28 cellular contexts compared by ENCODE assay signal in the genomic region with DNA sequence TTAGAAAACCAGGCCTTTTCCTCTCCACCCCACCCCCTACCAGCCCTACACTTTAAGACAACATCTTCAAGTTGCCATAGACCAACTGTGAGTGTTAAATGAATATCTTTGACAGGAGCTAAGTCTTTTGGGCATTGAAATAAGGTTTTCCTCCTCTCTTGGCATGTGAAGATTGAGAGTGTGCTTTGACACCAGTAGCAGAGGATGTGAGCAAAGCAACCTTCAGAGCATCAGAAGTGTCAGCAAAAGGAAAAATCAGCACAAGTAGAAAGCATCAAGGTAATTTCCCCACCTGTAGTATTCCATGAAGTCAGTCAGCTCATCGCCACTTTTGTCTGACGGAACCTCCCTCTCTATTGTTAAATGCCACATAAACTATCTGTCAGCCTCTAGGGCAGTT.
"Had no signal": no experiment of that assay in that cellular context is flagged by ENCODE, and none has a peak within 500 bp of the region (broad histone marks: within the 10 kb centered on the region; RNA-seq: fewer than 3 reads in every experiment).

No MANE protein-coding gene starts in this region.

- H3K27me3 ChIP-seq: left lung, ovary, stomach, testis, thyroid gland, transverse colon, upper lobe of left lung, vagina had no signal

- H3K4me3 Mint-ChIP-seq: immature natural killer cell; naive thymus-derived CD8-positive, alpha-beta T cell; nephron; stimulated activated naive B cell treated with anti-CD40 and anti-IgM and Interleukin-4, amounts not matched to agents 10 μg/mL and 1 μg/mL and 100 μg/mL, for 72 hours had no signal

- H3K4me1 Mint-ChIP-seq: immature natural killer cell; naive thymus-derived CD8-positive, alpha-beta T cell; nephron; stimulated activated naive B cell treated with anti-CD40 and anti-IgM and Interleukin-4, amounts not matched to agents 10 μg/mL and 1 μg/mL and 100 μg/mL, for 72 hours had no signal

- H3K4me3 ChIP-seq: left lung, lower lobe of right lung, ovary, prostate gland, skin epidermis, stomach, testis, thyroid gland, transverse colon, upper lobe of left lung, vagina had no signal

- H3K36me3 Mint-ChIP-seq: immature natural killer cell; naive thymus-derived CD8-positive, alpha-beta T cell; stimulated activated naive B cell treated with anti-CD40 and anti-IgM and Interleukin-4, amounts not matched to agents 10 μg/mL and 1 μg/mL and 100 μg/mL, for 72 hours had no signal

- DNase-seq: hippocampal formation; immature natural killer cell; kidney; left colon; left lung; lower lobe of right lung; mammary epithelial cell; mesenchymal stem cell; naive thymus-derived CD8-positive, alpha-beta T cell; ovary; posterior cingulate gyrus; retina; right cardiac atrium; stimulated activated CD4-positive, alpha-beta T cell treated with anti-CD3 and anti-CD28 coated beads, Interleukin-12 subunit alpha, Interleukin-12 subunit beta, amount 100 ng/mL, for 4 hours; stimulated activated CD4-positive, alpha-beta T cell treated with anti-CD3 and anti-CD28 coated beads, Interleukin-15, amount 100 ng/mL, for 24 hours; stimulated activated CD4-positive, alpha-beta T cell treated with anti-CD3 and anti-CD28 coated beads, Interleukin-2, amount 100 ng/mL, for 24 hours; stimulated activated CD4-positive, alpha-beta T cell treated with anti-CD3 and anti-CD28 coated beads, Interleukin-4, amount 100 ng/mL, for 1 hour; stimulated activated naive B cell treated with anti-CD40 and anti-IgM and Interleukin-4, amounts not matched to agents 10 μg/mL and 1 μg/mL and 100 μg/mL, for 72 hours; stimulated activated naive CD8-positive, alpha-beta T cell treated with anti-CD3 and anti-CD28 coated beads, Interleukin-15, Interleukin-2, amounts not matched to agents 100 U/mL and 50 U/mL, for 24 hours; stomach; testis; thyroid gland; transverse colon; upper lobe of left lung had no signal

- H3K27ac ChIP-seq: left lung, lower lobe of right lung, ovary, prostate gland, skin epidermis, stomach, testis, thyroid gland, transverse colon, upper lobe of left lung, vagina had no signal

- H3K27me3 Mint-ChIP-seq: naive thymus-derived CD8-positive, alpha-beta T cell; stimulated activated naive B cell treated with anti-CD40 and anti-IgM and Interleukin-4, amounts not matched to agents 10 μg/mL and 1 μg/mL and 100 μg/mL, for 72 hours had no signal

- H3K9me3 ChIP-seq: left lung, lower lobe of right lung, ovary, prostate gland, stomach, testis, thyroid gland, transverse colon, upper lobe of left lung, vagina had no signal

- H3K27ac Mint-ChIP-seq: immature natural killer cell; naive thymus-derived CD8-positive, alpha-beta T cell; nephron; stimulated activated naive B cell treated with anti-CD40 and anti-IgM and Interleukin-4, amounts not matched to agents 10 μg/mL and 1 μg/mL and 100 μg/mL, for 72 hours had no signal

- H3K4me1 ChIP-seq: left lung, lower lobe of right lung, prostate gland, stomach, testis, thyroid gland, transverse colon, upper lobe of left lung, vagina had no signal

- H3K9me3 Mint-ChIP-seq: nephron had no signal

- H3K36me3 ChIP-seq: left lung, lower lobe of right lung, ovary, prostate gland, stomach, thyroid gland, transverse colon, upper lobe of left lung, vagina had no signal
